ENCODE assay signal across 1 cellular context in the genomic region with DNA sequence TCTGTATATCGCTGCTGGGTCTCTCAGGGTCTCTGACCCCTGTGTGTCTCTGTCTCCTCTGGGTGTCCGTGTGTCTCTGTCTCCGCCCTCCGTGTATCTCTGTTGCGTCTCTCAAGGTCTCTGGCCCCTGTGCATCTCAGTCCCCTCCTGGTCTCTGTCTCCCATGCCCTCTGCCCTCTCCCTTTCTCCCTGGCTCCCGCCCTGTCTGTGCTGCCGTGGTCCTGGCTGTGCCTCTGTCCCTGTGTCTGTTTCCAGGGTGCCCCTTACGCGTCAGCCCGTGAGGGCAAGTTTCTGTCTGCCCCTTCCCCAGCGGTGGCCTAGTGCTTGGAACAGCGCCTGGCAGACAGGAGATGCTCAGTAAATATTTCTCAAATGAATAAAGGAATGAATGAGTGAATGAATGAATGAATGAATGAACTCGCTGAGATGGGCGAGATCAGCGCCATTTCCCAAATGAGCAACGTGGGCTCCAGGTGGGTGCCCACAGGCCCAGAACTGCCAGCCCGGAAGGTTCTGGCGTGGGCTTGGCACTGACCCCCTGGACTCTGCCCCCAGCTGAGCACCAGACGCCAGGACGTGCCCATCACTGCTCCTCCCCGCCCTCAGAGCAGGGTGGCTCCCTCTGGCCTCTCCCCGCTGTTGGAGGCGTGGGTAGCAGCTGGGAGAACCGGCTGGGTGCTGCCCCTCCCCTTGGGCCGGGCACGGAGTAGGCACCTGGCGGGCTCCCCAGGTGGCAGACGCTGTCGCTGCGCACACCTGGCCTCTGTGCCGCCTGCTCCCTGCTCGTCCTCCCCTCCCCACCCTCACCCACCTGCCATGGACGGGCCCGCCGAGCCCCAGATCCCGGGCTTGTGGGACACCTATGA.
TF ChIP-seq lines count a peak whose summit lies in the region.

A gene (plus strand): TSS at position 736 of the 866 bp plus-strand sequence. CDS start 81 bp downstream, at position 817.

TF ChIP-seq in HepG2, 621 proteins besides CTCF, POLR2A, EP300 and RAD21 (continued from another document and continues in another):
- TF ChIP-seq, protein P1, sequence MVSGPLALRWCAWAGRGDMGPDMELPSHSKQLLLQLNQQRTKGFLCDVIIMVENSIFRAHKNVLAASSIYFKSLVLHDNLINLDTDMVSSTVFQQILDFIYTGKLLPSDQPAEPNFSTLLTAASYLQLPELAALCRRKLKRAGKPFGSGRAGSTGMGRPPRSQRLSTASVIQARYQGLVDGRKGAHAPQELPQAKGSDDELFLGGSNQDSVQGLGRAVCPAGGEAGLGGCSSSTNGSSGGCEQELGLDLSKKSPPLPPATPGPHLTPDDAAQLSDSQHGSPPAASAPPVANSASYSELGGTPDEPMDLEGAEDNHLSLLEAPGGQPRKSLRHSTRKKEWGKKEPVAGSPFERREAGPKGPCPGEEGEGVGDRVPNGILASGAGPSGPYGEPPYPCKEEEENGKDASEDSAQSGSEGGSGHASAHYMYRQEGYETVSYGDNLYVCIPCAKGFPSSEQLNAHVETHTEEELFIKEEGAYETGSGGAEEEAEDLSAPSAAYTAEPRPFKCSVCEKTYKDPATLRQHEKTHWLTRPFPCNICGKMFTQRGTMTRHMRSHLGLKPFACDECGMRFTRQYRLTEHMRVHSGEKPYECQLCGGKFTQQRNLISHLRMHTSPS (CRISPR knock-in tag; IDR thresholded peaks at IDR 0.05; ENCODE audit: low read depth) = peak; percentile 95
- TF ChIP-seq TBL1XR1 (IDR thresholded peaks at IDR 0.05; ENCODE audit: borderline replicate concordance, low read length, partially characterized antibody) (no peak), ZNF563 (CRISPR knock-in tag; IDR thresholded peaks at IDR 0.05) (no peak), MYNN (CRISPR knock-in tag; IDR thresholded peaks at IDR 0.05; ENCODE audit: low read depth) (no peak), PAX8 (CRISPR knock-in tag; IDR thresholded peaks at IDR 0.05; ENCODE audit: borderline replicate concordance) (no peak), NRL (CRISPR knock-in tag; IDR thresholded peaks at IDR 0.05; ENCODE audit: borderline replicate concordance) (no peak), PAF1 (CRISPR knock-in tag; IDR thresholded peaks at IDR 0.05) (no peak), SMAD1 (CRISPR knock-in tag; IDR thresholded peaks at IDR 0.05; ENCODE audit: borderline replicate concordance, low read depth) (0 out of 2 replicates have a peak, but pooled peaks have one; percentile 38), FOSL2 (CRISPR knock-in tag; IDR thresholded peaks at IDR 0.05) (no peak), XRCC5 (optimal IDR thresholded peaks at IDR 0.05; ENCODE audit: low read length) (peak; percentile 13), YY1 (IDR thresholded peaks at IDR 0.05; ENCODE audit: insufficient read depth, insufficient replicate concordance, low read depth, low read length) (no peak), ZNF543 (CRISPR knock-in tag; IDR thresholded peaks at IDR 0.05) (no peak), JDP2 (CRISPR knock-in tag; IDR thresholded peaks at IDR 0.05; ENCODE audit: borderline replicate concordance) (no peak), SPEN (CRISPR knock-in tag; IDR thresholded peaks at IDR 0.05; ENCODE audit: low read depth) (no peak), SOX6 (IDR thresholded peaks at IDR 0.05) (no peak), SOX6 (CRISPR knock-in tag; IDR thresholded peaks at IDR 0.05) (no peak), ZNF24 (IDR thresholded peaks at IDR 0.05) (peak; percentile 92), HNRNPL (IDR thresholded peaks at IDR 0.05; ENCODE audit: low read depth, low read length) (peak; percentile 95), YEATS2 (CRISPR knock-in tag; IDR thresholded peaks at IDR 0.05; ENCODE audit: borderline replicate concordance) (no peak), SALL1 (CRISPR knock-in tag; IDR thresholded peaks at IDR 0.05) (no peak), FLYWCH1 (CRISPR knock-in tag; IDR thresholded peaks at IDR 0.05) (no peak), U2AF1 (optimal IDR thresholded peaks at IDR 0.05; ENCODE audit: low read depth, low read length) (no peak), MTA1 (CRISPR knock-in tag; IDR thresholded peaks at IDR 0.05; ENCODE audit: borderline replicate concordance) (no peak), NFIC (IDR thresholded peaks at IDR 0.05; ENCODE audit: low read length) (no peak), FOXJ3 (CRISPR knock-in tag; IDR thresholded peaks at IDR 0.05; ENCODE audit: borderline replicate concordance) (no peak), ZNF121 (CRISPR knock-in tag; IDR thresholded peaks at IDR 0.05) (no peak), ETV5 (CRISPR knock-in tag; IDR thresholded peaks at IDR 0.05; ENCODE audit: borderline replicate concordance) (no peak)
- TF ChIP-seq, protein P2, sequence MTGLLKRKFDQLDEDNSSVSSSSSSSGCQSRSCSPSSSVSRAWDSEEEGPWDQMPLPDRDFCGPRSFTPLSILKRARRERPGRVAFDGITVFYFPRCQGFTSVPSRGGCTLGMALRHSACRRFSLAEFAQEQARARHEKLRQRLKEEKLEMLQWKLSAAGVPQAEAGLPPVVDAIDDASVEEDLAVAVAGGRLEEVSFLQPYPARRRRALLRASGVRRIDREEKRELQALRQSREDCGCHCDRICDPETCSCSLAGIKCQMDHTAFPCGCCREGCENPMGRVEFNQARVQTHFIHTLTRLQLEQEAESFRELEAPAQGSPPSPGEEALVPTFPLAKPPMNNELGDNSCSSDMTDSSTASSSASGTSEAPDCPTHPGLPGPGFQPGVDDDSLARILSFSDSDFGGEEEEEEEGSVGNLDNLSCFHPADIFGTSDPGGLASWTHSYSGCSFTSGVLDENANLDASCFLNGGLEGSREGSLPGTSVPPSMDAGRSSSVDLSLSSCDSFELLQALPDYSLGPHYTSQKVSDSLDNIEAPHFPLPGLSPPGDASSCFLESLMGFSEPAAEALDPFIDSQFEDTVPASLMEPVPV (CRISPR knock-in tag; IDR thresholded peaks at IDR 0.05) = no peak
- TF ChIP-seq, protein P3, sequence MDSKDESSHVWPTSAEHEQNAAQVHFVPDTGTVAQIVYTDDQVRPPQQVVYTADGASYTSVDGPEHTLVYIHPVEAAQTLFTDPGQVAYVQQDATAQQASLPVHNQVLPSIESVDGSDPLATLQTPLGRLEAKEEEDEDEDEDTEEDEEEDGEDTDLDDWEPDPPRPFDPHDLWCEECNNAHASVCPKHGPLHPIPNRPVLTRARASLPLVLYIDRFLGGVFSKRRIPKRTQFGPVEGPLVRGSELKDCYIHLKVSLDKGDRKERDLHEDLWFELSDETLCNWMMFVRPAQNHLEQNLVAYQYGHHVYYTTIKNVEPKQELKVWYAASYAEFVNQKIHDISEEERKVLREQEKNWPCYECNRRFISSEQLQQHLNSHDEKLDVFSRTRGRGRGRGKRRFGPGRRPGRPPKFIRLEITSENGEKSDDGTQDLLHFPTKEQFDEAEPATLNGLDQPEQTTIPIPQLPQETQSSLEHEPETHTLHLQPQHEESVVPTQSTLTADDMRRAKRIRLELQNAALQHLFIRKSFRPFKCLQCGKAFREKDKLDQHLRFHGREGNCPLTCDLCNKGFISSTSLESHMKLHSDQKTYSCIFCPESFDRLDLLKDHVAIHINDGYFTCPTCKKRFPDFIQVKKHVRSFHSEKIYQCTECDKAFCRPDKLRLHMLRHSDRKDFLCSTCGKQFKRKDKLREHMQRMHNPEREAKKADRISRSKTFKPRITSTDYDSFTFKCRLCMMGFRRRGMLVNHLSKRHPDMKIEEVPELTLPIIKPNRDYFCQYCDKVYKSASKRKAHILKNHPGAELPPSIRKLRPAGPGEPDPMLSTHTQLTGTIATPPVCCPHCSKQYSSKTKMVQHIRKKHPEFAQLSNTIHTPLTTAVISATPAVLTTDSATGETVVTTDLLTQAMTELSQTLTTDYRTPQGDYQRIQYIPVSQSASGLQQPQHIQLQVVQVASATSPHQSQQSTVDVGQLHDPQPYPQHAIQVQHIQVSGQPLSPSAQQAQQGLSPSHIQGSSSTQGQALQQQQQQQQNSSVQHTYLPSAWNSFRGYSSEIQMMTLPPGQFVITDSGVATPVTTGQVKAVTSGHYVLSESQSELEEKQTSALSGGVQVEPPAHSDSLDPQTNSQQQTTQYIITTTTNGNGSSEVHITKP (CRISPR knock-in tag; IDR thresholded peaks at IDR 0.05; ENCODE audit: low read depth) = no peak
- TF ChIP-seq, protein P4, sequence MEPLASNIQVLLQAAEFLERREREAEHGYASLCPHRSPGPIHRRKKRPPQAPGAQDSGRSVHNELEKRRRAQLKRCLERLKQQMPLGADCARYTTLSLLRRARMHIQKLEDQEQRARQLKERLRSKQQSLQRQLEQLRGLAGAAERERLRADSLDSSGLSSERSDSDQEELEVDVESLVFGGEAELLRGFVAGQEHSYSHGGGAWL (CRISPR knock-in tag; IDR thresholded peaks at IDR 0.05) = no peak
- TF ChIP-seq, protein P5, sequence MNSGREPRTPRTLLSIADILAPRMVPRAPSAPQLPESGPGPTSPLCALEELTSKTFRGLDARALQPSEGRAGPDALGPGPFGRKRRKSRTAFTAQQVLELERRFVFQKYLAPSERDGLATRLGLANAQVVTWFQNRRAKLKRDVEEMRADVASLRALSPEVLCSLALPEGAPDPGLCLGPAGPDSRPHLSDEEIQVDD (CRISPR knock-in tag; IDR thresholded peaks at IDR 0.05; ENCODE audit: borderline replicate concordance) = no peak
- TF ChIP-seq, protein P6, sequence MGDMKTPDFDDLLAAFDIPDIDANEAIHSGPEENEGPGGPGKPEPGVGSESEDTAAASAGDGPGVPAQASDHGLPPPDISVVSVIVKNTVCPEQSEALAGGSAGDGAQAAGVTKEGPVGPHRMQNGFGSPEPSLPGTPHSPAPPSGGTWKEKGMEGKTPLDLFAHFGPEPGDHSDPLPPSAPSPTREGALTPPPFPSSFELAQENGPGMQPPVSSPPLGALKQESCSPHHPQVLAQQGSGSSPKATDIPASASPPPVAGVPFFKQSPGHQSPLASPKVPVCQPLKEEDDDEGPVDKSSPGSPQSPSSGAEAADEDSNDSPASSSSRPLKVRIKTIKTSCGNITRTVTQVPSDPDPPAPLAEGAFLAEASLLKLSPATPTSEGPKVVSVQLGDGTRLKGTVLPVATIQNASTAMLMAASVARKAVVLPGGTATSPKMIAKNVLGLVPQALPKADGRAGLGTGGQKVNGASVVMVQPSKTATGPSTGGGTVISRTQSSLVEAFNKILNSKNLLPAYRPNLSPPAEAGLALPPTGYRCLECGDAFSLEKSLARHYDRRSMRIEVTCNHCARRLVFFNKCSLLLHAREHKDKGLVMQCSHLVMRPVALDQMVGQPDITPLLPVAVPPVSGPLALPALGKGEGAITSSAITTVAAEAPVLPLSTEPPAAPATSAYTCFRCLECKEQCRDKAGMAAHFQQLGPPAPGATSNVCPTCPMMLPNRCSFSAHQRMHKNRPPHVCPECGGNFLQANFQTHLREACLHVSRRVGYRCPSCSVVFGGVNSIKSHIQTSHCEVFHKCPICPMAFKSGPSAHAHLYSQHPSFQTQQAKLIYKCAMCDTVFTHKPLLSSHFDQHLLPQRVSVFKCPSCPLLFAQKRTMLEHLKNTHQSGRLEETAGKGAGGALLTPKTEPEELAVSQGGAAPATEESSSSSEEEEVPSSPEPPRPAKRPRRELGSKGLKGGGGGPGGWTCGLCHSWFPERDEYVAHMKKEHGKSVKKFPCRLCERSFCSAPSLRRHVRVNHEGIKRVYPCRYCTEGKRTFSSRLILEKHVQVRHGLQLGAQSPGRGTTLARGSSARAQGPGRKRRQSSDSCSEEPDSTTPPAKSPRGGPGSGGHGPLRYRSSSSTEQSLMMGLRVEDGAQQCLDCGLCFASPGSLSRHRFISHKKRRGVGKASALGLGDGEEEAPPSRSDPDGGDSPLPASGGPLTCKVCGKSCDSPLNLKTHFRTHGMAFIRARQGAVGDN (CRISPR knock-in tag; IDR thresholded peaks at IDR 0.05) = peak; percentile 8; the same call in 1 of the 2 replicates
- TF ChIP-seq, protein P7, sequence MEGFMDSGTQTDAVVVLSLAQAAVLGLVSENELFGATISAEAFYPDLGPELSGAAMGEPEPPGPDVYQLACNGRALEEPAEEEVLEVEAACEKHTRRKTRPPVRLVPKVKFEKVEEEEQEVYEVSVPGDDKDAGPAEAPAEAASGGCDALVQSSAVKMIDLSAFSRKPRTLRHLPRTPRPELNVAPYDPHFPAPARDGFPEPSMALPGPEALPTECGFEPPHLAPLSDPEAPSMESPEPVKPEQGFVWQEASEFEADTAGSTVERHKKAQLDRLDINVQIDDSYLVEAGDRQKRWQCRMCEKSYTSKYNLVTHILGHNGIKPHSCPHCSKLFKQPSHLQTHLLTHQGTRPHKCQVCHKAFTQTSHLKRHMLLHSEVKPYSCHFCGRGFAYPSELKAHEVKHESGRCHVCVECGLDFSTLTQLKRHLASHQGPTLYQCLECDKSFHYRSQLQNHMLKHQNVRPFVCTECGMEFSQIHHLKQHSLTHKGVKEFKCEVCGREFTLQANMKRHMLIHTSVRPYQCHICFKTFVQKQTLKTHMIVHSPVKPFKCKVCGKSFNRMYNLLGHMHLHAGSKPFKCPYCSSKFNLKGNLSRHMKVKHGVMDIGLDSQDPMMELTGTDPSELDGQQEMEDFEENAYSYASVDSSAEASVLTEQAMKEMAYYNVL (CRISPR knock-in tag; IDR thresholded peaks at IDR 0.05; ENCODE audit: borderline replicate concordance) = no peak
- TF ChIP-seq, protein P8, sequence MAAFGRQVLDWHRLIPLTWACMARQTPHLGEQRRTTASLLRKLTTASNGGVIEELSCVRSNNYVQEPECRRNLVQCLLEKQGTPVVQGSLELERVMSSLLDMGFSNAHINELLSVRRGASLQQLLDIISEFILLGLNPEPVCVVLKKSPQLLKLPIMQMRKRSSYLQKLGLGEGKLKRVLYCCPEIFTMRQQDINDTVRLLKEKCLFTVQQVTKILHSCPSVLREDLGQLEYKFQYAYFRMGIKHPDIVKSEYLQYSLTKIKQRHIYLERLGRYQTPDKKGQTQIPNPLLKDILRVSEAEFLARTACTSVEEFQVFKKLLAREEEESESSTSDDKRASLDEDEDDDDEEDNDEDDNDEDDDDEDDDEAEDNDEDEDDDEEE (CRISPR knock-in tag; IDR thresholded peaks at IDR 0.05) = no peak
- TF ChIP-seq, protein P9, sequence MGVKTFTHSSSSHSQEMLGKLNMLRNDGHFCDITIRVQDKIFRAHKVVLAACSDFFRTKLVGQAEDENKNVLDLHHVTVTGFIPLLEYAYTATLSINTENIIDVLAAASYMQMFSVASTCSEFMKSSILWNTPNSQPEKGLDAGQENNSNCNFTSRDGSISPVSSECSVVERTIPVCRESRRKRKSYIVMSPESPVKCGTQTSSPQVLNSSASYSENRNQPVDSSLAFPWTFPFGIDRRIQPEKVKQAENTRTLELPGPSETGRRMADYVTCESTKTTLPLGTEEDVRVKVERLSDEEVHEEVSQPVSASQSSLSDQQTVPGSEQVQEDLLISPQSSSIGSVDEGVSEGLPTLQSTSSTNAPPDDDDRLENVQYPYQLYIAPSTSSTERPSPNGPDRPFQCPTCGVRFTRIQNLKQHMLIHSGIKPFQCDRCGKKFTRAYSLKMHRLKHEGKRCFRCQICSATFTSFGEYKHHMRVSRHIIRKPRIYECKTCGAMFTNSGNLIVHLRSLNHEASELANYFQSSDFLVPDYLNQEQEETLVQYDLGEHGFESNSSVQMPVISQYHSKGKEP (CRISPR knock-in tag; IDR thresholded peaks at IDR 0.05) = no peak
- TF ChIP-seq, protein P10, sequence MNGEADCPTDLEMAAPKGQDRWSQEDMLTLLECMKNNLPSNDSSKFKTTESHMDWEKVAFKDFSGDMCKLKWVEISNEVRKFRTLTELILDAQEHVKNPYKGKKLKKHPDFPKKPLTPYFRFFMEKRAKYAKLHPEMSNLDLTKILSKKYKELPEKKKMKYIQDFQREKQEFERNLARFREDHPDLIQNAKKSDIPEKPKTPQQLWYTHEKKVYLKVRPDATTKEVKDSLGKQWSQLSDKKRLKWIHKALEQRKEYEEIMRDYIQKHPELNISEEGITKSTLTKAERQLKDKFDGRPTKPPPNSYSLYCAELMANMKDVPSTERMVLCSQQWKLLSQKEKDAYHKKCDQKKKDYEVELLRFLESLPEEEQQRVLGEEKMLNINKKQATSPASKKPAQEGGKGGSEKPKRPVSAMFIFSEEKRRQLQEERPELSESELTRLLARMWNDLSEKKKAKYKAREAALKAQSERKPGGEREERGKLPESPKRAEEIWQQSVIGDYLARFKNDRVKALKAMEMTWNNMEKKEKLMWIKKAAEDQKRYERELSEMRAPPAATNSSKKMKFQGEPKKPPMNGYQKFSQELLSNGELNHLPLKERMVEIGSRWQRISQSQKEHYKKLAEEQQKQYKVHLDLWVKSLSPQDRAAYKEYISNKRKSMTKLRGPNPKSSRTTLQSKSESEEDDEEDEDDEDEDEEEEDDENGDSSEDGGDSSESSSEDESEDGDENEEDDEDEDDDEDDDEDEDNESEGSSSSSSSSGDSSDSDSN (CRISPR knock-in tag; IDR thresholded peaks at IDR 0.05) = peak; percentile 35; the same call in 1 of the 2 replicates
